ENCODE assay signal across 10 cellular contexts in the genomic region with DNA sequence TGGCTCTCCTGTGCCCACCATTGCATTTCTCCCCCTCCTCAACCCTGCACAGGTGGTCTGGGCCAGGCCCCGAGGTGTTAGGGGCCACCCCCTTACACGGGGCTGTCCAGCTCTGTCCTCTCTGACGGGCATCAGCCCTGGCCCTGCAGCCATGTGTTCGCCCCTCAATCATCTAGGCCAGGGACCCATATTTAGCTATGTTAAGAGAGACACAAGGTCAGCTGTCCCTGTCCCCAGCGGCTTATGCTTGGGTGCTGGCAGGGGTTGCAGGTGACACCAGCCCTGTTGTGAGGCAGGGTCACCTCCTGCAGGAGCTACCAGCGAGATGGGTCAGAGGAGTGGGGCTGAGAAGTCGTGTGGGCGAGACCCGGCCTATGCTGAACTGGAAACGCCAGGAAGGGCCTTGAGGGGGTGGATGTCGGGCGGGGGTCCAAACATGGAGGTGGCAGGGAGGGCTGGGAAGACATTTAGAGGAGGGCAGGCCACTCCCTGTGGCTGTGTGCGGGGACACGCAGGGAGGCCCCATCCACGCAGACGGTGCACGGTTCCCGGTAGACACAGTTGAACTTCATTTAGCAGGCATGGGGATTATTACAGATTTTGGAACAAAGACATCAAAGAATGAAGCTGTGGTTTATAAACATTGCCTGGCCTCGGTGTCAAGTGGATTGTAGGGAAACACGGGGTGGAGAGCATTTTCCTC.
DNase-seq lines count a peak whose midpoint lies in the region; ATAC-seq and TF ChIP-seq lines count a peak whose summit lies in the region.
"Had no signal": no experiment of that assay in that cellular context is flagged by ENCODE, and none has a peak within 500 bp of the region (broad histone marks: within the 10 kb centered on the region; RNA-seq: fewer than 3 reads in every experiment).

No MANE protein-coding gene starts in this region.

- ATAC-seq in IMR-90 (ENCODE audit: low read depth) (no peak), GM21576 (IDR thresholded peaks at IDR 0.05; ENCODE audit: unreplicated experiment) (no peak), GM19397 (IDR thresholded peaks at IDR 0.05; ENCODE audit: unreplicated experiment) (no peak)

- H3K9me3 ChIP-seq in IMR-90 (ENCODE audit: control insufficient read depth, insufficient read depth, low read length): no peaks in the 10 kb centered on the region

- H3K4me2 ChIP-seq in IMR-90 (ENCODE audit: low read depth, low read length): no peak overlapping the region

- intact Hi-C loops in CD14-positive monocyte (cut with micrococcal nuclease) (loop anchor here (5.0 kb wide), 1 partner anchor 34 kb away; no protein-coding TSS in a partner anchor), IMR-90 (cut with micrococcal nuclease) (loop anchor here (5.0 to 10.0 kb wide), 2 partner anchors 271 to 384 kb away; a partner anchor contains a TSS)

- no peak for TF ChIP-seq CTCF in CD14-positive monocyte (IDR thresholded peaks at IDR 0.05)
- no peak for TF ChIP-seq CTCF in IMR-90 (conservative IDR thresholded peaks at IDR 0.05; ENCODE audit: low read depth, low read length)
- no peak for TF ChIP-seq CTCF in osteocyte (IDR thresholded peaks at IDR 0.05)

- H2BK120ac ChIP-seq in IMR-90 (ENCODE audit: low read depth, low read length): peak overlapping the region; percentile 100

- CTCF ChIA-PET in IMR-90 (lab: Yijun Ruan, JAX): no interaction called here

- H4K91ac ChIP-seq in IMR-90 (ENCODE audit: insufficient read depth, low read depth, low read length): peak overlapping the region; percentile 100

- H3K4ac ChIP-seq in IMR-90 (ENCODE audit: low read depth, low read length): peak overlapping the region; percentile 100

- H2BK5ac ChIP-seq in IMR-90 (ENCODE audit: low read depth, low read length, poor library complexity, severe bottlenecking): peak overlapping the region; percentile 100

- H3K36me3 ChIP-seq in IMR-90 (ENCODE audit: control insufficient read depth, insufficient read depth, low read length): peaks cover 9% of the 10 kb centered on the region

- no peak overlapping the region for H3K4me3 ChIP-seq in IMR-90 (ENCODE audit: insufficient read depth, low read depth, low read length)

- H3K4me1 Mint-ChIP-seq in CD14-positive monocyte: peaks cover 35% of the 10 kb centered on the region
- H3K4me1 Mint-ChIP-seq in osteocyte (ENCODE audit: unreplicated experiment): peaks cover 49% of the 10 kb centered on the region

- POLR2A ChIA-PET in IMR-90 (lab: Charles Lee; ENCODE audit: unreplicated experiment): no interaction called here

- peak overlapping the region; percentile 95 for H3K18ac ChIP-seq in IMR-90 (ENCODE audit: low read depth, low read length)

- TF ChIP-seq POLR2A in IMR-90 (IDR thresholded peaks at IDR 0.05; ENCODE audit: low read depth, low read length): peak; percentile 63

- in situ Hi-C loops in IMR-90 (cut with MboI; ENCODE audit: low sequenced_read_pairs): no loop called here

- peaks cover 0 to 2% (median 0%) of the 10 kb centered on the region in 7 donors for H3K9me3 Mint-ChIP-seq in CD14-positive monocyte
- H3K9me3 Mint-ChIP-seq in osteocyte (ENCODE audit: unreplicated experiment): no peaks in the 10 kb centered on the region
- H3K9me3 Mint-ChIP-seq: nephron had no signal

- H3K27ac ChIP-seq in IMR-90 (ENCODE audit: insufficient read depth, low read length): peak overlapping the region; percentile 99
- H3K27ac ChIP-seq in caudate nucleus (ENCODE audit: low read depth, low read length): peak overlapping the region; percentile 58

- H4K5ac ChIP-seq in IMR-90 (ENCODE audit: low read depth, low read length): peak overlapping the region; percentile 96

- peak overlapping the region; percentile 95 for H3K23ac ChIP-seq in IMR-90 (ENCODE audit: low read depth, low read length)

- H3K9ac ChIP-seq in IMR-90 (ENCODE audit: low read depth, low read length): peak overlapping the region; percentile 28; the same call in 1 of the 2 replicates

- H3K14ac ChIP-seq in IMR-90 (replicated peaks; ENCODE audit: low read depth, low read length): peak overlapping the region; percentile 98

- dilution Hi-C loops in IMR-90 (cut with HindIII; ENCODE audit: low sequenced_read_pairs, unreplicated experiment): no loop called here

- H3K27me3 Mint-ChIP-seq in CD14-positive monocyte (ENCODE audit: low read depth in 3 of 3) (peaks cover 0 to 2% (median 1%) of the 10 kb centered on the region in 3 donors), osteocyte (ENCODE audit: unreplicated experiment) (no peaks in the 10 kb centered on the region)

- H3K36me3 Mint-ChIP-seq in CD14-positive monocyte: peaks cover 56 to 64% of the 10 kb centered on the region in 2 donors
- peaks cover 10% of the 10 kb centered on the region for H3K36me3 Mint-ChIP-seq in osteocyte (ENCODE audit: unreplicated experiment)

- H2AK9ac ChIP-seq in IMR-90 (replicated peaks; ENCODE audit: low read depth, low read length, poor library complexity): peak overlapping the region; percentile 98

- DNase-seq in CD14-positive monocyte (ENCODE audit: low spot score) (no peak), IMR-90 (peak; percentile 8), caudate nucleus (lab: John Stamatoyannopoulos, UW) (no peak), osteocyte (ENCODE audit: extremely low spot score, unreplicated experiment) (no peak), NCI-H2081 (lab: John Stamatoyannopoulos, UW) (no peak), AG08396 (ENCODE audit: low spot score) (no peak)
- DNase-seq: OCI-M1 had no signal

- peak overlapping the region; percentile 100 for H2AK5ac ChIP-seq in IMR-90 (ENCODE audit: low read depth, low read length)

- TF ChIP-seq RAD21 in IMR-90 (IDR thresholded peaks at IDR 0.05; ENCODE audit: low read length): no peak

- H3K79me1 ChIP-seq in IMR-90 (ENCODE audit: low read depth in 1 of 2, low read length in 2 of 2): peaks cover 23 to 66% of the 10 kb centered on the region in 2 experiments

- peak overlapping the region; percentile 100 for H2BK20ac ChIP-seq in IMR-90 (ENCODE audit: low read depth, low read length)

- no peaks in the 10 kb centered on the region for H3K27me3 ChIP-seq in IMR-90 (ENCODE audit: control insufficient read depth, insufficient read depth, low read length)

- no peaks in the 10 kb centered on the region for H4K20me1 ChIP-seq in IMR-90 (ENCODE audit: insufficient read depth, low read length)

- peaks cover 53% of the 10 kb centered on the region for H3K9me1 ChIP-seq in IMR-90 (ENCODE audit: insufficient read depth, low read length)

- peak overlapping the region; percentile 96; the same call in 2 of the 3 replicates for H2BK15ac ChIP-seq in IMR-90 (ENCODE audit: low read depth, low read length)

- H3K27ac Mint-ChIP-seq in CD14-positive monocyte (peak overlapping the region in 6 of 7 donors; percentile 77 to 97 (median 88)), osteocyte (ENCODE audit: unreplicated experiment) (peak overlapping the region; percentile 65)

- H3K4me3 Mint-ChIP-seq in CD14-positive monocyte: no peak overlapping the region
- no peak overlapping the region for H3K4me3 Mint-ChIP-seq in osteocyte (ENCODE audit: unreplicated experiment)
- H3K4me3 Mint-ChIP-seq: nephron had no signal

- peaks cover 44% of the 10 kb centered on the region for H3K4me1 ChIP-seq in IMR-90 (ENCODE audit: control insufficient read depth, insufficient read depth, low read length)

- peak overlapping the region; percentile 84 for H2AFZ ChIP-seq in IMR-90 (replicated peaks; ENCODE audit: low read length, poor library complexity)

- WGBS in IMR-90 (ENCODE audit: extremely low coverage in 2 of 2, insufficient read length in 1 of 2), 2 experiments: 87% methylated on average over 4 of the region's 20 CpGs; no CpG with 5 or more reads in 1 of the 2 experiments

- H4K8ac ChIP-seq in IMR-90 (ENCODE audit: low read depth in 2 of 2, low read length in 2 of 2): peak overlapping the region; percentile 99

- BruUV-seq in IMR-90 (replicated peaks; lab: Mats Ljungman, UMichigan): no TSS peak

- peak overlapping the region; percentile 79 for H3K56ac ChIP-seq in IMR-90 (ENCODE audit: extremely low read depth, insufficient read depth, low read length)

TF ChIP-seq in IMR-90, 13 proteins besides CTCF, POLR2A, EP300 and RAD21:
- TF ChIP-seq MXI1 (IDR thresholded peaks at IDR 0.05; ENCODE audit: borderline replicate concordance, low read depth, low read length) (no peak), MAFK (IDR thresholded peaks at IDR 0.05; ENCODE audit: low read depth, low read length) (no peak), RFX5 (IDR thresholded peaks at IDR 0.05; ENCODE audit: low read depth, low read length) (no peak), NFE2L2 (IDR thresholded peaks at IDR 0.05; ENCODE audit: low read depth, low read length) (no peak), MAZ (IDR thresholded peaks at IDR 0.05; ENCODE audit: borderline replicate concordance, low read depth, low read length) (no peak), CHD1 (IDR thresholded peaks at IDR 0.05; ENCODE audit: low read depth, low read length) (no peak), CEBPB (IDR thresholded peaks at IDR 0.05; ENCODE audit: low read depth, low read length) (no peak), FOS (IDR thresholded peaks at IDR 0.05; ENCODE audit: low read depth, low read length) (no peak), RCOR1 (IDR thresholded peaks at IDR 0.05; ENCODE audit: insufficient replicate concordance, low read length) (no peak)
